ENCODE assay signal across 1 cellular context in genomic region chr10:38112159-38112558, GRCh38.
TF ChIP-seq lines count a peak whose summit lies in the region.

No MANE protein-coding gene starts in this region.

TF ChIP-seq in liver, 16 proteins besides CTCF, POLR2A, EP300 and RAD21 (continued from another document):
- TF ChIP-seq REST (IDR thresholded peaks at IDR 0.05): no peak
- no peak for TF ChIP-seq NR2F2 (IDR thresholded peaks at IDR 0.05)
- no peak for TF ChIP-seq ZBTB33 (IDR thresholded peaks at IDR 0.05)
- TF ChIP-seq JUND (IDR thresholded peaks at IDR 0.05): no peak
- no peak for TF ChIP-seq FOXA1 (IDR thresholded peaks at IDR 0.05)
- TF ChIP-seq HNF4A (conservative IDR thresholded peaks at IDR 0.05): no peak
- TF ChIP-seq FOXA2 (IDR thresholded peaks at IDR 0.05): no peak
- TF ChIP-seq ATF3 (IDR thresholded peaks at IDR 0.05): no peak
- TF ChIP-seq SP1 (IDR thresholded peaks at IDR 0.05): no peak
- TF ChIP-seq HNF4G (IDR thresholded peaks at IDR 0.05): no peak
- TF ChIP-seq EGR1 (IDR thresholded peaks at IDR 0.05; ENCODE audit: low read depth in 2 of 2): no peak
